36 cellular contexts compared by ENCODE assay signal in genomic region chr2:168180483-168180882, GRCh38.
A peak's percentile ranks its signal among the peaks of the same experiment; 100 is the strongest.
DNase-seq lines count a peak whose midpoint lies in the region; ATAC-seq and TF ChIP-seq lines count a peak whose summit lies in the region.
"Had no signal": no experiment of that assay in that cellular context is flagged by ENCODE, and none has a peak within 500 bp of the region (broad histone marks: within the 10 kb centered on the region; RNA-seq: fewer than 3 reads in every experiment).

No MANE protein-coding gene starts in this region.

- H3K36me3 Mint-ChIP-seq in Calu3 (ENCODE audit: insufficient read depth, unreplicated experiment), result peaks cover 16% of the 10 kb centered on the region

- no peaks in the 10 kb centered on the region for H3K27me3 Mint-ChIP-seq in Calu3 (ENCODE audit: unreplicated experiment)
- H3K27me3 Mint-ChIP-seq: activated CD8-positive, alpha-beta memory T cell treated with anti-CD3 and anti-CD28 coated beads, Interleukin-2, amount 10 ng/mL, durations not matched to agents 7 days and 5 days; activated naive CD8-positive, alpha-beta T cell treated with anti-CD3 and anti-CD28 coated beads for 36 hours; B cell; naive thymus-derived CD8-positive, alpha-beta T cell had no signal

- no peaks in the 10 kb centered on the region for H3K36me3 ChIP-seq in iPS-20b (ENCODE audit: insufficient read depth, low read depth, low read length)
- no peaks in the 10 kb centered on the region for H3K36me3 ChIP-seq in lower lobe of right lung
- H3K36me3 ChIP-seq: cardiac muscle cell, colonic mucosa, prostate gland, sigmoid colon had no signal

- no peak for DNase-seq in Calu3
- DNase-seq in NCI-H146 treated with DMSO at 0.1 percent for 48 hours (lab: John Stamatoyannopoulos, UW; ENCODE audit: unreplicated experiment), result peak; percentile 65
- DNase-seq in stimulated activated CD4-positive, alpha-beta T cell treated with anti-CD3 and anti-CD28 coated beads, Interleukin-2, amount 100 ng/mL, for 48 hours, result no peak
- no peak for DNase-seq in hippocampal formation (lab: John Stamatoyannopoulos, UW)
- DNase-seq in lower lobe of right lung, result no peak
- DNase-seq: ACHN; activated CD4-positive, CD25-positive, alpha-beta regulatory T cell; activated CD8-positive, alpha-beta memory T cell treated with anti-CD3 and anti-CD28 coated beads, Interleukin-2, amount 10 ng/mL, durations not matched to agents 7 days and 5 days; activated gamma-delta T cell; activated naive CD8-positive, alpha-beta T cell treated with anti-CD3 and anti-CD28 coated beads for 36 hours; activated T-cell treated with anti-CD3 and anti-CD28 coated beads, Interleukin-2, amount 50 U/mL, for 4 hours; aorta; colonic mucosa; DMS79 treated with DMSO at 0.1 percent for 48 hours; effector CD8-positive, alpha-beta T cell; GDM1; glutamatergic neuron; GM23248; IMR-90; kidney; naive thymus-derived CD8-positive, alpha-beta T cell; NCI-H1436; NCI-H2107; NCI-H345; nucleus accumbens; sigmoid colon; stimulated activated CD4-positive, alpha-beta T cell treated with anti-CD3 and anti-CD28 coated beads, Interleukin-4, amount 100 ng/mL, for 24 hours; transverse colon had no signal

- TF ChIP-seq CTCF in Calu3 (IDR thresholded peaks at IDR 0.05; ENCODE audit: unreplicated experiment) (no peak), lower lobe of right lung (IDR thresholded peaks at IDR 0.05) (no peak)

- intact Hi-C loops in Calu3 (cut with micrococcal nuclease; ENCODE audit: unreplicated experiment) (no loop called here), lower lobe of right lung (cut with DNase I) (no loop called here)

- no peaks in the 10 kb centered on the region for H3K27me3 ChIP-seq in iPS-20b (ENCODE audit: insufficient read depth, low read length)
- no peaks in the 10 kb centered on the region for H3K27me3 ChIP-seq in lower lobe of right lung (ENCODE audit: low read depth)
- H3K27me3 ChIP-seq: cardiac muscle cell, colonic mucosa, sigmoid colon, transverse colon had no signal

- H3K27ac Mint-ChIP-seq in Calu3 (ENCODE audit: unreplicated experiment), result no peak overlapping the region
- H3K27ac Mint-ChIP-seq: activated CD8-positive, alpha-beta memory T cell treated with anti-CD3 and anti-CD28 coated beads, Interleukin-2, amount 10 ng/mL, durations not matched to agents 7 days and 5 days; activated naive CD8-positive, alpha-beta T cell treated with anti-CD3 and anti-CD28 coated beads for 36 hours; B cell; naive thymus-derived CD8-positive, alpha-beta T cell had no signal

- no peaks in the 10 kb centered on the region for H3K9me3 Mint-ChIP-seq in Calu3 (ENCODE audit: low read depth, unreplicated experiment)
- H3K9me3 Mint-ChIP-seq: activated naive CD8-positive, alpha-beta T cell treated with anti-CD3 and anti-CD28 coated beads for 36 hours; activated T-cell treated with anti-CD3 and anti-CD28 coated beads, Interleukin-2, amount 50 U/mL, for 4 hours; naive thymus-derived CD8-positive, alpha-beta T cell had no signal

- H3K9me3 ChIP-seq in iPS-20b (ENCODE audit: insufficient read depth, low read depth, low read length) (no peaks in the 10 kb centered on the region), lower lobe of right lung (no peaks in the 10 kb centered on the region)
- H3K9me3 ChIP-seq: colonic mucosa, prostate gland, sigmoid colon, transverse colon had no signal

- H3K4me1 ChIP-seq in iPS-20b (ENCODE audit: insufficient read depth, low read length) (peaks cover 29% of the 10 kb centered on the region), lower lobe of right lung (peaks cover 8% of the 10 kb centered on the region)

- H3K4me3 Mint-ChIP-seq in Calu3 (ENCODE audit: low read depth, unreplicated experiment), result no peak overlapping the region
- H3K4me3 Mint-ChIP-seq: activated CD8-positive, alpha-beta memory T cell treated with anti-CD3 and anti-CD28 coated beads, Interleukin-2, amount 10 ng/mL, durations not matched to agents 7 days and 5 days; activated naive CD8-positive, alpha-beta T cell treated with anti-CD3 and anti-CD28 coated beads for 36 hours; activated T-cell treated with anti-CD3 and anti-CD28 coated beads, Interleukin-2, amount 50 U/mL, for 4 hours; B cell; naive thymus-derived CD8-positive, alpha-beta T cell had no signal

- ATAC-seq in HG02870 (IDR thresholded peaks at IDR 0.05; ENCODE audit: unreplicated experiment), result no peak
- no peak for ATAC-seq in lower lobe of right lung
- ATAC-seq: activated CD8-positive, alpha-beta memory T cell treated with anti-CD3 and anti-CD28 coated beads, Interleukin-2, amount 10 ng/mL, durations not matched to agents 7 days and 5 days; activated T-cell treated with anti-CD3 and anti-CD28 coated beads, Interleukin-2, amount 50 U/mL, for 4 hours; naive thymus-derived CD8-positive, alpha-beta T cell had no signal

- H3K4me3 ChIP-seq in iPS-20b (ENCODE audit: low read length) (peak overlapping the region; percentile 21; the same call in 1 of the 2 replicates), lower lobe of right lung (no peak overlapping the region)
- H3K4me3 ChIP-seq: cardiac muscle cell, colonic mucosa, GM23248, prostate gland, sigmoid colon, SK-N-MC, transverse colon had no signal

- H3K4me1 Mint-ChIP-seq in Calu3 (ENCODE audit: low read depth, unreplicated experiment), result peaks cover 38% of the 10 kb centered on the region

- H3K9ac ChIP-seq in iPS-20b (ENCODE audit: low read depth, low read length), result no peak overlapping the region
- H3K9ac ChIP-seq: GM23248 had no signal

- H3K27ac ChIP-seq in angular gyrus (ENCODE audit: low read depth, low read length) (peak overlapping the region; percentile 38), iPS-20b (ENCODE audit: low read length) (no peak overlapping the region), lower lobe of right lung (no peak overlapping the region)
- H3K27ac ChIP-seq: cardiac muscle cell, colonic mucosa, epithelial cell of prostate, GM23248, sigmoid colon, SK-N-MC, transverse colon had no signal

- CTCF ChIA-PET in Calu3 (lab: Charles Lee), result no interaction called here

- BruUV-seq in Calu3 (replicated peaks; lab: Mats Ljungman, UMichigan), result TSS peak; percentile 5
